ENCODE assay signal across 10 cellular contexts in the genomic region with DNA sequence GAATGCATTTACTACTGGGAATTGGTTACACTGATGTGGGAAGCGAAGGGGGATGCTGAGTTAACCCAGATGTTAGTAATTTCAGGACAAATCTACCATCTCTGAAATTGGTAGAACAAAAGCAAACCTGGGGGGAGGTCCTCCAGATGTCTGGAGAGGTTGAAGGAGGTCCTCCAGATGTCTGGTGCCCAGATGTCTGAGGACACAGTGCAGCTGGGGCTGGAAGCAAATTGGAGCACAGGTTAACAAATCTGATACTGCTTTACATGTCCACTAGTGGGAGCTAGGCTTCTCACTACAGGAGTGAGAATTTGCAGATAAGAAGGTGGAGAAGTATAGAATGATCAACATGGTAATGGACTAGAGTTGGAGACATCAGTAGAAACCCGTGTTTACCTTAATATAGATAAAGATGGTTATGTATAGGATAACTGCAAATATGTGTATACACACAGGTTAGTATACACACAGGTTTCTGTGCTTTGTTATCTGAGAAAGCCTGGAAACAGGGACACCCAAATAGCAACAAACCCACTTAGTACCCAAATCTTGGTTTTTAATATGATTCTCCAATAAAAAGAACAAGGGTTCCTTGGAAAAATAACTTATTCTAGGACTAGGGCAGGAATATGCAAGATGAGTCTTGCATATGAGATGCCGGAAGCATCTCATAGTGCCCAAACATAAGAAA.
DNase-seq lines count a peak whose midpoint lies in the region; ATAC-seq and TF ChIP-seq lines count a peak whose summit lies in the region.
"Had no signal": no experiment of that assay in that cellular context is flagged by ENCODE, and none has a peak within 500 bp of the region (broad histone marks: within the 10 kb centered on the region; RNA-seq: fewer than 3 reads in every experiment).

No MANE protein-coding gene starts in this region.

- no peaks in the 10 kb centered on the region for H3K27me3 Mint-ChIP-seq in immature natural killer cell (ENCODE audit: low read depth in 3 of 3)

- intact Hi-C loops in cardiac septum (cut with DNase I), result no loop called here

- H3K9me2 ChIP-seq in MM.1S (replicated peaks; ENCODE audit: insufficient read depth, low read length), result no peaks in the 10 kb centered on the region

- H4K91ac ChIP-seq in neuronal stem cell (ENCODE audit: low read depth, low read length, poor library complexity), result no peak overlapping the region

- WGBS in neuronal stem cell (ENCODE audit: extremely low coverage in 2 of 2, insufficient read length in 2 of 2, insufficient replicate concordance in 1 of 2), 2 donors, result no CpG with 5 or more reads among the region's 3 CpGs

- ATAC-seq in GM19351 (IDR thresholded peaks at IDR 0.05; ENCODE audit: unreplicated experiment), result peak; percentile 52
- ATAC-seq: esophagus mucosa had no signal

- no peak overlapping the region for H3K4ac ChIP-seq in neuronal stem cell (ENCODE audit: low read length)

- H2AK5ac ChIP-seq in neuronal stem cell (ENCODE audit: low read depth, low read length), result no peak overlapping the region

- H3K9ac ChIP-seq in MM.1S (ENCODE audit: low read length) (no peak overlapping the region), neuronal stem cell (ENCODE audit: low read depth, low read length, poor library complexity) (no peak overlapping the region)

- no peak overlapping the region for H3K14ac ChIP-seq in neuronal stem cell (ENCODE audit: low read length)

- H3K79me2 ChIP-seq in MM.1S (ENCODE audit: low read length), result no peaks in the 10 kb centered on the region

- H2AFZ ChIP-seq in MM.1S (ENCODE audit: low read length) (no peak overlapping the region), neuronal stem cell (ENCODE audit: low read length) (no peak overlapping the region)

- peak; percentile 14 to 24 for DNase-seq in AML-193 (lab: John Stamatoyannopoulos, UW)
- no peak for DNase-seq in MM.1S
- peak; percentile 0 to 12 for DNase-seq in erythroblast (lab: John Stamatoyannopoulos, UW)
- no peak for DNase-seq in neuronal stem cell (ENCODE audit: low spot score)
- DNase-seq in immature natural killer cell, result no peak
- no peak for DNase-seq in cardiac septum (ENCODE audit: low spot score)
- DNase-seq in cerebellar nuclear complex (lab: John Stamatoyannopoulos, UW), result no peak

- H3K27ac ChIP-seq in MM.1S (ENCODE audit: low read length), result no peak overlapping the region
- H3K27ac ChIP-seq in neuronal stem cell (replicated peaks; ENCODE audit: low read length), result no peak overlapping the region

- no peak for TF ChIP-seq POLR2A in erythroblast (IDR thresholded peaks at IDR 0.05; ENCODE audit: low read length)

- H3K9me3 ChIP-seq in MM.1S (replicated peaks; ENCODE audit: insufficient read depth, low read length) (no peaks in the 10 kb centered on the region), neuronal stem cell (replicated peaks in 1 of 2; ENCODE audit: control insufficient read depth in 2 of 2, insufficient read depth in 1 of 2, low read depth in 1 of 2, low read length in 2 of 2) (no peaks in the 10 kb centered on the region)

- H4K8ac ChIP-seq in neuronal stem cell (ENCODE audit: low read depth, low read length), result no peak overlapping the region

- no peak overlapping the region for H2BK15ac ChIP-seq in neuronal stem cell (ENCODE audit: low read length)

- H3K4me3 Mint-ChIP-seq in immature natural killer cell, result no peak overlapping the region
- H3K4me3 Mint-ChIP-seq: T-helper 1 cell treated with Interleukin-12 subunit alpha and Interleukin-12 subunit beta and Interleukin-4 antibody, amounts not matched to agents 30 μg/mL and 1 μg/mL, for 36 hours had no signal

- H3K9me3 Mint-ChIP-seq in immature natural killer cell, result peaks cover 0 to 12% (median 3%) of the 10 kb centered on the region in 6 donors
- H3K9me3 Mint-ChIP-seq: T-helper 1 cell treated with Interleukin-12 subunit alpha and Interleukin-12 subunit beta and Interleukin-4 antibody, amounts not matched to agents 30 μg/mL and 1 μg/mL, for 36 hours had no signal

- no peak overlapping the region for H2BK12ac ChIP-seq in neuronal stem cell (ENCODE audit: low read length)

- no peaks in the 10 kb centered on the region for H3K36me3 ChIP-seq in MM.1S (replicated peaks; ENCODE audit: insufficient read depth, low read length)
- H3K36me3 ChIP-seq in neuronal stem cell (replicated peaks in 1 of 2; ENCODE audit: control insufficient read depth in 2 of 2, insufficient read depth in 2 of 2, low read length in 2 of 2), result no peaks in the 10 kb centered on the region

- H3K27me3 ChIP-seq in MM.1S (replicated peaks; ENCODE audit: insufficient read depth, low read length), result no peaks in the 10 kb centered on the region
- H3K27me3 ChIP-seq in neuronal stem cell (ENCODE audit: control insufficient read depth in 3 of 3, insufficient read depth in 3 of 3, low read depth in 1 of 3, low read length in 3 of 3), result no peaks in the 10 kb centered on the region

- TF ChIP-seq CTCF in MM.1S (IDR thresholded peaks at IDR 0.05; ENCODE audit: low read length), result peak; percentile 51

- H3K4me1 ChIP-seq in MM.1S (ENCODE audit: low read length) (peaks cover 4% of the 10 kb centered on the region; the same call in 1 of the 2 replicates), neuronal stem cell (ENCODE audit: control insufficient read depth in 2 of 2, insufficient read depth in 1 of 2, low read depth in 1 of 2, low read length in 2 of 2) (peaks cover 5 to 11% of the 10 kb centered on the region in 2 donors)

- no peak overlapping the region for H3K18ac ChIP-seq in neuronal stem cell (ENCODE audit: low read length)

- H3K4me3 ChIP-seq in MM.1S (ENCODE audit: low read length) (no peak overlapping the region), neuronal stem cell (ENCODE audit: low read length in 2 of 2) (no peak overlapping the region)

- no peak overlapping the region for H2BK120ac ChIP-seq in neuronal stem cell (ENCODE audit: low read depth, low read length)

- no peak overlapping the region for H3K4me2 ChIP-seq in MM.1S (ENCODE audit: low read depth, low read length)
- no peak overlapping the region for H3K4me2 ChIP-seq in neuronal stem cell (ENCODE audit: insufficient read depth, low read length, poor library complexity, severe bottlenecking)

- H3F3A ChIP-seq in MM.1S (ENCODE audit: insufficient read depth, low read length), result no peaks in the 10 kb centered on the region

- H3K36me3 Mint-ChIP-seq in immature natural killer cell, result no peaks in the 10 kb centered on the region

- H4K20me1 ChIP-seq in MM.1S (ENCODE audit: insufficient read depth, low read length), result no peaks in the 10 kb centered on the region

- no peaks in the 10 kb centered on the region for H3K4me1 Mint-ChIP-seq in immature natural killer cell

- no peak overlapping the region for H3K23ac ChIP-seq in neuronal stem cell (ENCODE audit: low read depth, low read length, poor library complexity)

- no peaks in the 10 kb centered on the region for H3K79me1 ChIP-seq in neuronal stem cell (ENCODE audit: low read depth, low read length)

- H3K27ac Mint-ChIP-seq in immature natural killer cell, result no peak overlapping the region
- H3K27ac Mint-ChIP-seq: T-helper 1 cell treated with Interleukin-12 subunit alpha and Interleukin-12 subunit beta and Interleukin-4 antibody, amounts not matched to agents 30 μg/mL and 1 μg/mL, for 36 hours had no signal

- H2BK5ac ChIP-seq in neuronal stem cell (ENCODE audit: low read length), result no peak overlapping the region

Comparison
In these comparisons a context has a peak if more than half of its experiments do, and no peak if none do; other contexts are left out.
1. DNase-seq: peak in AML-193 (2 of 2) and erythroblast (2 of 2); none in MM.1S (single experiment), neuronal stem cell (single experiment), immature natural killer cell (0 of 3), cardiac septum (single experiment) and cerebellar nuclear complex (0 of 2).